Comparison of ENCODE assay signal across 8 cellular contexts in the genomic region with DNA sequence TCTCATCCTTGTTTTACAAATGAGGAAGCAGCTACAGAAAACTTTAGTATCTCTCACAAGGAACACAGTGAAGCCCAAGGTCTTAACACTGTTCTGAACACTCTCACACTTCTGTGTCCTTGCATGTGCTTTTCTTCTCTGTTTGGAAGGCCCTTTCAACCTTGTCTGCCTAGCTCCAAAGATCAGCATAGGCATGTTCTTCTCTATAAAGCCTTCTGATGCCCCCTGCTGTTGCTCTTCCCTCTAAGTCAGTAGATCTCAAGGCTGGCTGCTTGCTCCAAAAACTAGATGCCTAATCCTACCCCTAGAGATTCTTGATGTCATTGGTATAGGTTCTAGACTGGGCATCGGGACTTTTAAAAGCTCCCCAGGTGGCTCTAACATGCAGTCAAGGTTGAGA. TPM values are rescaled to one million over a fixed set of nuclear protein-coding genes. Genes with fewer than 3 reads are reported as not detected.
DNase-seq lines count a peak whose midpoint lies in the region; ATAC-seq and TF ChIP-seq lines count a peak whose summit lies in the region.

No MANE protein-coding gene starts in this region.

- intact Hi-C loops in activated T-helper 2 cell treated with anti-CD3 and anti-CD28 coated beads, Interferon-gamma antibody, Interleukin-2, Interleukin-4, amounts not matched to agents 10 μg/mL and 5 μg/mL and 100 μg/mL, durations not matched to agents 14 hours and 24 hours and 36 hours (cut with micrococcal nuclease), result loop anchor here (1.0 to 10.0 kb wide), 4 partner anchors 146 to 343 kb away; a partner anchor contains a TSS

- H3K4me1 ChIP-seq in CD8-positive, alpha-beta memory T cell (ENCODE audit: insufficient read depth, low read length), result no peaks in the 10 kb centered on the region

- H3K9me3 Mint-ChIP-seq in CD8-positive, alpha-beta memory T cell, result no peaks in the 10 kb centered on the region
- no peaks in the 10 kb centered on the region for H3K9me3 Mint-ChIP-seq in activated T-helper 2 cell treated with anti-CD3 and anti-CD28 coated beads, Interferon-gamma antibody, Interleukin-2, Interleukin-4, amounts not matched to agents 10 μg/mL and 5 μg/mL and 100 μg/mL, durations not matched to agents 14 hours and 24 hours and 36 hours
- H3K9me3 Mint-ChIP-seq in progenitor cell of endocrine pancreas (ENCODE audit: low read depth), result no peaks in the 10 kb centered on the region

- POLR2A ChIA-PET in CD8-positive, alpha-beta memory T cell (lab: Charles Lee), result interaction anchor here (1.1 to 1.5 kb wide), 2 partner anchors 119 to 153 kb away, joined by 3 to 6 read pairs; a partner anchor contains a TSS

- DNase-seq in CD8-positive, alpha-beta memory T cell, result peak in 4 of 5 donors; percentile 1 to 54 (median 29)
- DNase-seq in NCI-H748 treated with DMSO at 0.1 percent for 48 hours (lab: John Stamatoyannopoulos, UW) (peak; percentile 55), glomerular visceral epithelial cell (ENCODE audit: extremely low spot score) (peak; percentile 67), progenitor cell of endocrine pancreas (ENCODE audit: low spot score, unreplicated experiment) (no peak)
- DNase-seq in activated T-helper 2 cell treated with anti-CD3 and anti-CD28 coated beads, Interferon-gamma antibody, Interleukin-2, Interleukin-4, amounts not matched to agents 10 μg/mL and 5 μg/mL and 100 μg/mL, durations not matched to agents 14 hours and 24 hours and 36 hours (ENCODE audit: low spot score), result peak; percentile 22

- ATAC-seq in GM18907 (IDR thresholded peaks at IDR 0.05; ENCODE audit: unreplicated experiment) (peak; percentile 64), HG03354 (IDR thresholded peaks at IDR 0.05; ENCODE audit: poor library complexity, severe bottlenecking, unreplicated experiment) (peak; percentile 73), GM21526 (IDR thresholded peaks at IDR 0.05; ENCODE audit: low FRiP score, unreplicated experiment) (no peak)

- H3K4me3 Mint-ChIP-seq in CD8-positive, alpha-beta memory T cell, result no peak overlapping the region
- no peak overlapping the region for H3K4me3 Mint-ChIP-seq in activated T-helper 2 cell treated with anti-CD3 and anti-CD28 coated beads, Interferon-gamma antibody, Interleukin-2, Interleukin-4, amounts not matched to agents 10 μg/mL and 5 μg/mL and 100 μg/mL, durations not matched to agents 14 hours and 24 hours and 36 hours (ENCODE audit: low read depth)
- H3K4me3 Mint-ChIP-seq in progenitor cell of endocrine pancreas (ENCODE audit: low read depth), result no peak overlapping the region

- no peaks in the 10 kb centered on the region for H3K36me3 ChIP-seq in CD8-positive, alpha-beta memory T cell (ENCODE audit: insufficient read depth, low read length)

- H3K9me3 ChIP-seq in CD8-positive, alpha-beta memory T cell (ENCODE audit: low read length), result no peaks in the 10 kb centered on the region

- H3K27me3 Mint-ChIP-seq in CD8-positive, alpha-beta memory T cell, result peaks cover 0 to 3% of the 10 kb centered on the region in 2 donors
- H3K27me3 Mint-ChIP-seq in activated T-helper 2 cell treated with anti-CD3 and anti-CD28 coated beads, Interferon-gamma antibody, Interleukin-2, Interleukin-4, amounts not matched to agents 10 μg/mL and 5 μg/mL and 100 μg/mL, durations not matched to agents 14 hours and 24 hours and 36 hours (ENCODE audit: low read depth), result no peaks in the 10 kb centered on the region
- no peaks in the 10 kb centered on the region for H3K27me3 Mint-ChIP-seq in progenitor cell of endocrine pancreas

- CTCF ChIA-PET in CD8-positive, alpha-beta memory T cell (lab: Charles Lee), result interaction anchor here (0.5 to 3.3 kb wide), 31 partner anchors 10 to 1916 kb away, joined by 3 to 41 read pairs (median 4); a partner anchor contains a TSS

- no peak overlapping the region for H3K27ac ChIP-seq in CD8-positive, alpha-beta memory T cell (ENCODE audit: low read depth, low read length)

- no peaks in the 10 kb centered on the region for H3K36me3 Mint-ChIP-seq in CD8-positive, alpha-beta memory T cell
- H3K36me3 Mint-ChIP-seq in activated T-helper 2 cell treated with anti-CD3 and anti-CD28 coated beads, Interferon-gamma antibody, Interleukin-2, Interleukin-4, amounts not matched to agents 10 μg/mL and 5 μg/mL and 100 μg/mL, durations not matched to agents 14 hours and 24 hours and 36 hours (ENCODE audit: low read depth), result no peaks in the 10 kb centered on the region
- H3K36me3 Mint-ChIP-seq in progenitor cell of endocrine pancreas (ENCODE audit: insufficient read depth), result peaks cover 7% of the 10 kb centered on the region

- H3K27me3 ChIP-seq in CD8-positive, alpha-beta memory T cell (ENCODE audit: insufficient read depth, low read length, poor library complexity, severe bottlenecking), result no peaks in the 10 kb centered on the region

- peaks cover 0 to 4% (median 0%) of the 10 kb centered on the region in 3 donors for H3K4me1 Mint-ChIP-seq in CD8-positive, alpha-beta memory T cell
- peaks cover 14% of the 10 kb centered on the region for H3K4me1 Mint-ChIP-seq in activated T-helper 2 cell treated with anti-CD3 and anti-CD28 coated beads, Interferon-gamma antibody, Interleukin-2, Interleukin-4, amounts not matched to agents 10 μg/mL and 5 μg/mL and 100 μg/mL, durations not matched to agents 14 hours and 24 hours and 36 hours (ENCODE audit: low read depth)
- H3K4me1 Mint-ChIP-seq in progenitor cell of endocrine pancreas (ENCODE audit: low read depth), result peaks cover 25% of the 10 kb centered on the region

- TF ChIP-seq CTCF in progenitor cell of endocrine pancreas (IDR thresholded peaks at IDR 0.05; ENCODE audit: unreplicated experiment), result peak; percentile 61

- H3K27ac Mint-ChIP-seq in CD8-positive, alpha-beta memory T cell, result no peak overlapping the region
- H3K27ac Mint-ChIP-seq in activated T-helper 2 cell treated with anti-CD3 and anti-CD28 coated beads, Interferon-gamma antibody, Interleukin-2, Interleukin-4, amounts not matched to agents 10 μg/mL and 5 μg/mL and 100 μg/mL, durations not matched to agents 14 hours and 24 hours and 36 hours, result no peak overlapping the region
- H3K27ac Mint-ChIP-seq in progenitor cell of endocrine pancreas, result no peak overlapping the region

- no peak overlapping the region for H3K4me3 ChIP-seq in CD8-positive, alpha-beta memory T cell (ENCODE audit: low read length)

RNA-seq across cellular contexts. Expression of a gene that starts 5.9 kb away (rescaled TPM):
- total RNA-seq in CD8-positive, alpha-beta memory T cell, result 10 to 100 TPM; 38.3 to 42.6 TPM
- polyA plus RNA-seq in CD8-positive, alpha-beta memory T cell, result 20.0 TPM
- total RNA-seq in activated T-helper 2 cell treated with anti-CD3 and anti-CD28 coated beads, Interferon-gamma antibody, Interleukin-2, Interleukin-4, amounts not matched to agents 10 μg/mL and 5 μg/mL and 100 μg/mL, durations not matched to agents 14 hours and 24 hours and 36 hours, result 21.9 and 22.4 TPM in 2 replicates
- 75.9 and 92.4 TPM in 2 replicates for total RNA-seq in progenitor cell of endocrine pancreas

RNA-seq across cellular contexts. Expression of a gene that starts 6.0 kb away (rescaled TPM):
- under 1 TPM in 1 of 2 experiments, not detected in 1; 0.11 TPM for total RNA-seq in CD8-positive, alpha-beta memory T cell
- 0.23 TPM for polyA plus RNA-seq in CD8-positive, alpha-beta memory T cell
- total RNA-seq in activated T-helper 2 cell treated with anti-CD3 and anti-CD28 coated beads, Interferon-gamma antibody, Interleukin-2, Interleukin-4, amounts not matched to agents 10 μg/mL and 5 μg/mL and 100 μg/mL, durations not matched to agents 14 hours and 24 hours and 36 hours, result 0.21 TPM in 1 of 2 replicates, not detected in the other
- 0.22 and 0.29 TPM in 2 replicates for total RNA-seq in progenitor cell of endocrine pancreas
